Comparison of ENCODE assay signal across 9 cellular contexts in the genomic region with DNA sequence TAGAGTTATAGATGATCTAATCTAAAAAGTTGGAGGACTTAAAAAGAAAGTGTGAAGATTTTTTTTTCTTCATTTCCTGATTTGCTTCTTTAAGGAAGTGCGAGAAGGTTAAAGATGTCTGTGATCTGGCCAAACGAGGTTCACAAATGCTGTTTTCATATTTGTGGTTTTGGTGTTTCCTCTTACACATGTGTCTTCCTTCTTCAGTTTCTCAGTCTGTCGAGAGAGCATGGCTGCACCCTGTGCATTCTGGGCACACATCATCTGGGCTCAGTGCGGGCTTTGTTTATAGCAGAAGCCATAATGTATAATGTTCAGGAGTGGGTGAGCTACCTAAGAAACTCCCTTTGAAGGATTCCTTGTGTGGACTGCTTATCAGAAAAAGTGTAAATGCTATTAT.
DNase-seq lines count a peak whose midpoint lies in the region; ATAC-seq, FAIRE-seq and TF ChIP-seq lines count a peak whose summit lies in the region.
"Had no signal": no experiment of that assay in that cellular context is flagged by ENCODE, and none has a peak within 500 bp of the region (broad histone marks: within the 10 kb centered on the region; RNA-seq: fewer than 3 reads in every experiment).

No MANE protein-coding gene starts in this region.

- no peaks in the 10 kb centered on the region for H3K9me3 Mint-ChIP-seq in activated T-cell treated with anti-CD3 and anti-CD28 coated beads, Interleukin-2, amount 50 U/mL, for 4 hours
- H3K9me3 Mint-ChIP-seq in endodermal cell = no peaks in the 10 kb centered on the region
- H3K9me3 Mint-ChIP-seq in glutamatergic neuron (ENCODE audit: unreplicated experiment) = no peaks in the 10 kb centered on the region

- H3K27ac ChIP-seq in upper lobe of right lung (peak overlapping the region; percentile 12), endodermal cell (ENCODE audit: low read depth, low read length) (no peak overlapping the region)

- ATAC-seq in HG02678 (IDR thresholded peaks at IDR 0.05; ENCODE audit: unreplicated experiment) (peak; percentile 97), left lobe of liver (peak; percentile 26), upper lobe of right lung (peak; percentile 85)
- ATAC-seq in activated T-cell treated with anti-CD3 and anti-CD28 coated beads, Interleukin-2, amount 50 U/mL, for 4 hours = peak; percentile 90 to 94

- H3K9me3 ChIP-seq in upper lobe of right lung (no peaks in the 10 kb centered on the region), endodermal cell (ENCODE audit: control insufficient read depth, low read length) (no peaks in the 10 kb centered on the region)

- H3K36me3 ChIP-seq in upper lobe of right lung (no peaks in the 10 kb centered on the region), endodermal cell (ENCODE audit: control insufficient read depth, insufficient read depth, low read length) (no peaks in the 10 kb centered on the region)

- H3K27me3 Mint-ChIP-seq in activated T-cell treated with anti-CD3 and anti-CD28 coated beads, Interleukin-2, amount 50 U/mL, for 4 hours (ENCODE audit: low read depth) = no peaks in the 10 kb centered on the region
- H3K27me3 Mint-ChIP-seq in endodermal cell (ENCODE audit: insufficient read depth) (no peaks in the 10 kb centered on the region), glutamatergic neuron (ENCODE audit: unreplicated experiment) (no peaks in the 10 kb centered on the region)

- DNase-seq in GM12892 (ENCODE audit: insufficient read length) = peak; percentile 36
- DNase-seq in NOMO-1 treated with dmso at 0.1 percent for 144 hours (lab: John Stamatoyannopoulos, UW; ENCODE audit: unreplicated experiment) = peak; percentile 60
- peak; percentile 26 for DNase-seq in activated T-cell treated with anti-CD3 and anti-CD28 coated beads, Interleukin-2, amount 50 U/mL, for 4 hours
- no peak for DNase-seq in left lobe of liver (ENCODE audit: low spot score)
- DNase-seq in upper lobe of right lung = no peak
- no peak for DNase-seq in endodermal cell
- DNase-seq in glutamatergic neuron = no peak

- FAIRE-seq in GM12892 (lab: Jason Lieb, UNC) = peak; percentile 89
- FAIRE-seq: TTC549 had no signal

- intact Hi-C loops in upper lobe of right lung (cut with DNase I) = no loop called here

- peak overlapping the region; percentile 12 for H3K4me3 Mint-ChIP-seq in activated T-cell treated with anti-CD3 and anti-CD28 coated beads, Interleukin-2, amount 50 U/mL, for 4 hours
- no peak overlapping the region for H3K4me3 Mint-ChIP-seq in endodermal cell
- no peak overlapping the region for H3K4me3 Mint-ChIP-seq in glutamatergic neuron (ENCODE audit: unreplicated experiment)

- no peak overlapping the region for H3K4me3 ChIP-seq in upper lobe of right lung
- H3K4me3 ChIP-seq in endodermal cell (ENCODE audit: low read length) = no peak overlapping the region

- peaks cover 23% of the 10 kb centered on the region for H3K4me1 Mint-ChIP-seq in activated T-cell treated with anti-CD3 and anti-CD28 coated beads, Interleukin-2, amount 50 U/mL, for 4 hours (ENCODE audit: low read depth)
- peaks cover 3% of the 10 kb centered on the region for H3K4me1 Mint-ChIP-seq in endodermal cell
- H3K4me1 Mint-ChIP-seq in glutamatergic neuron (ENCODE audit: low read depth, unreplicated experiment) = peaks cover 17% of the 10 kb centered on the region

- no peaks in the 10 kb centered on the region for H3K36me3 Mint-ChIP-seq in activated T-cell treated with anti-CD3 and anti-CD28 coated beads, Interleukin-2, amount 50 U/mL, for 4 hours (ENCODE audit: insufficient read depth)
- no peaks in the 10 kb centered on the region for H3K36me3 Mint-ChIP-seq in endodermal cell (ENCODE audit: low read depth)
- H3K36me3 Mint-ChIP-seq in glutamatergic neuron (ENCODE audit: unreplicated experiment) = no peaks in the 10 kb centered on the region

- no peak overlapping the region for H3K9ac ChIP-seq in endodermal cell (ENCODE audit: extremely low read depth, low read length, poor library complexity, severe bottlenecking)

- H3K27me3 ChIP-seq in upper lobe of right lung (no peaks in the 10 kb centered on the region), endodermal cell (ENCODE audit: control insufficient read depth, insufficient read depth, low read length, poor library complexity, severe bottlenecking) (no peaks in the 10 kb centered on the region)

- TF ChIP-seq POLR2A in GM12892 (IDR thresholded peaks at IDR 0.05; ENCODE audit: low read depth, low read length) = no peak

- WGBS in endodermal cell (ENCODE audit: insufficient coverage in 1 of 2, insufficient read length in 1 of 2), 2 experiments = 89 to 90% methylated on average over 2 to 4 of the region's 4 CpGs

- H3K27ac Mint-ChIP-seq in endodermal cell = no peak overlapping the region
- no peak overlapping the region for H3K27ac Mint-ChIP-seq in glutamatergic neuron (ENCODE audit: unreplicated experiment)

- TF ChIP-seq CTCF in upper lobe of right lung (IDR thresholded peaks at IDR 0.05) (no peak), endodermal cell (conservative IDR thresholded peaks at IDR 0.05) (no peak), glutamatergic neuron (IDR thresholded peaks at IDR 0.05; ENCODE audit: partially characterized antibody, unreplicated experiment) (no peak)

- peaks cover 14% of the 10 kb centered on the region for H3K4me1 ChIP-seq in upper lobe of right lung
- no peaks in the 10 kb centered on the region for H3K4me1 ChIP-seq in endodermal cell (ENCODE audit: control insufficient read depth, insufficient read depth, low read length)

Comparison
In these comparisons a context has a peak if more than half of its experiments do, and no peak if none do; other contexts are left out.
1. DNase-seq: peak in GM12892 (single experiment), NOMO-1 treated with dmso at 0.1 percent for 144 hours (single experiment) and activated T-cell treated with anti-CD3 and anti-CD28 coated beads, Interleukin-2, amount 50 U/mL, for 4 hours (single experiment); none in left lobe of liver (single experiment), upper lobe of right lung (single experiment), endodermal cell (single experiment) and glutamatergic neuron (single experiment).
2. ATAC-seq: peak in every context shown above with its lines; median percentile 97 in HG02678; 92 in activated T-cell treated with anti-CD3 and anti-CD28 coated beads, Interleukin-2, amount 50 U/mL, for 4 hours; 85 in upper lobe of right lung; 26 in left lobe of liver.